ENCODE assay signal across 26 cellular contexts in the genomic region with DNA sequence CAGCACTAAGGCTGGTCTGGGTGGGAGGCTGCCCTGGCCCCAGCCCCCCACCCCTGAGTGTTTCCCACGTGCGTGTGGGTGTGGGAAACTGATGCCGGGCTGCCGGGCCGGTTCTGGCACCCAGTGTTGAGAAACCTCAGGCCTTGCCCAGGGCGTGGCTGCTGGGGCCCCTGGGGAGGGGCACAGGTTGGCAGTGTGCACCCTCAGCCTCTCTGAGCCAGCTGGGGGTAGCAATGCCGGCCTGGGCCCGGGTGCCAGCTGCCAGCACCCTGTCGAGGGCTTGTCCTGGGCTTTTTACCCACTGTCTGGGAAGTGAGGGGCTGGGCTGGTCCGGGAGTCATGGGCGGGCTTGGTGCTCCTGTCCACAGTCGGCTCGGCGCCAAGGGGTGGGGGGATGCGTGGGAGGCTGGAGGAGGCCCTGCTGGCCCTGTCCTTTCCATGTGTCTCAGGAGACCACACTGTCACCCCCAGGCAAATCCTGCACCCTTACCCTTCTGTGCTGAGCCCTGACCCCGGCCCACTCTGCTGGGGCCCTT. TPM values are rescaled to one million over a fixed set of nuclear protein-coding genes. Genes with fewer than 3 reads are reported as not detected.
DNase-seq lines count a peak whose midpoint lies in the region; ATAC-seq and TF ChIP-seq lines count a peak whose summit lies in the region.
"Had no signal": no experiment of that assay in that cellular context is flagged by ENCODE, and none has a peak within 500 bp of the region (broad histone marks: within the 10 kb centered on the region; RNA-seq: fewer than 3 reads in every experiment).

No MANE protein-coding gene starts in this region.

- H2BK12ac ChIP-seq in neuronal stem cell (ENCODE audit: low read length) = no peak overlapping the region

- peak overlapping the region; percentile 55 for H2BK120ac ChIP-seq in neuronal stem cell (ENCODE audit: low read depth, low read length)

- H3K23ac ChIP-seq in neuronal stem cell (ENCODE audit: low read depth, low read length, poor library complexity) = no peak overlapping the region

- H2AFZ ChIP-seq in neuronal stem cell (ENCODE audit: low read length) = no peak overlapping the region
- H2AFZ ChIP-seq: hepatocyte had no signal

- no peak overlapping the region for H4K8ac ChIP-seq in neuronal stem cell (ENCODE audit: low read depth, low read length)

- no peak overlapping the region for H3K4ac ChIP-seq in neuronal stem cell (ENCODE audit: low read length)

- H3K18ac ChIP-seq in neuronal stem cell (ENCODE audit: low read length) = no peak overlapping the region

- H3K36me3 ChIP-seq in right atrium auricular region (peaks cover 10% of the 10 kb centered on the region), neuronal stem cell (replicated peaks in 1 of 2; ENCODE audit: control insufficient read depth in 2 of 2, insufficient read depth in 2 of 2, low read length in 2 of 2) (no peaks in the 10 kb centered on the region)
- H3K36me3 ChIP-seq: adrenal gland, breast epithelium, thyroid gland had no signal

- WGBS in neuronal stem cell (ENCODE audit: extremely low coverage in 2 of 2, insufficient read length in 2 of 2, insufficient replicate concordance in 1 of 2), 2 donors = no CpG with 5 or more reads among the region's 16 CpGs

- H3K4me3 ChIP-seq in right atrium auricular region (no peak overlapping the region), neuronal stem cell (ENCODE audit: low read length in 2 of 2) (no peak overlapping the region)
- H3K4me3 ChIP-seq: adrenal gland, breast epithelium, hepatocyte, thyroid gland had no signal

- peak overlapping the region; percentile 96 for H2AK5ac ChIP-seq in neuronal stem cell (ENCODE audit: low read depth, low read length)

- ATAC-seq in Right ventricle myocardium inferior (no peak), left cardiac atrium (no peak), GM18519 (IDR thresholded peaks at IDR 0.05; ENCODE audit: low FRiP score, unreplicated experiment) (no peak)
- ATAC-seq: activated CD8-positive, alpha-beta T cell treated with anti-CD3 and anti-CD28 coated beads, Interleukin-2, amount 10 ng/mL, durations not matched to agents 7 days and 5 days; foreskin keratinocyte; naive thymus-derived CD8-positive, alpha-beta T cell had no signal

- TF ChIP-seq CTCF in right atrium auricular region (IDR thresholded peaks at IDR 0.05) = no peak

- no peak overlapping the region for H3K4me2 ChIP-seq in neuronal stem cell (ENCODE audit: insufficient read depth, low read length, poor library complexity, severe bottlenecking)
- H3K4me2 ChIP-seq: hepatocyte had no signal

- peak overlapping the region; percentile 8 for H2BK5ac ChIP-seq in neuronal stem cell (ENCODE audit: low read length)

- intact Hi-C loops in Right ventricle myocardium inferior (cut with DNase I) = no loop called here
- intact Hi-C loops in left cardiac atrium (cut with DNase I) = no loop called here

- H2BK15ac ChIP-seq in neuronal stem cell (ENCODE audit: low read length) = peak overlapping the region; percentile 69

- no peak overlapping the region for H3K9ac ChIP-seq in neuronal stem cell (ENCODE audit: low read depth, low read length, poor library complexity)

- DNase-seq in Right ventricle myocardium inferior (ENCODE audit: missing footprints) (peak; percentile 66), right atrium auricular region (ENCODE audit: low spot score) (no peak), left cardiac atrium (peak; percentile 18), neuronal stem cell (ENCODE audit: low spot score) (no peak), ureter (ENCODE audit: low spot score) (peak; percentile 70), NCI-H446 treated with DMSO at 0.1 percent for 48 hours (lab: John Stamatoyannopoulos, UW) (no peak), SHP77 treated with DMSO at 0.1 percent for 48 hours (lab: John Stamatoyannopoulos, UW) (no peak)
- DNase-seq: activated CD8-positive, alpha-beta T cell treated with anti-CD3 and anti-CD28 coated beads, Interleukin-2, amount 10 ng/mL, durations not matched to agents 7 days and 5 days; activated naive CD4-positive, alpha-beta T cell; activated T-cell treated with anti-CD3 and anti-CD28 coated beads, Interleukin-2, amount 50 U/mL, for 1 hour; adrenal gland; DMS79; foreskin keratinocyte; HFFc6; MV-4-11; NCI-H2171 treated with DMSO at 0.1 percent for 48 hours; stimulated activated CD4-positive, alpha-beta T cell treated with anti-CD3 and anti-CD28 coated beads, Interleukin-4, amount 100 ng/mL, for 1 hour; stimulated activated naive CD4-positive, alpha-beta T cell treated with Interleukin-2 at 50 U/mL for 16 hours; T1000; thyroid gland had no signal

- no peak overlapping the region for H3K27ac ChIP-seq in right atrium auricular region
- H3K27ac ChIP-seq in neuronal stem cell (replicated peaks; ENCODE audit: low read length) = no peak overlapping the region
- H3K27ac ChIP-seq: 22Rv1, adrenal gland, breast epithelium, foreskin keratinocyte, hepatocyte, thyroid gland had no signal

- H4K91ac ChIP-seq in neuronal stem cell (ENCODE audit: low read depth, low read length, poor library complexity) = no peak overlapping the region

- H3K9me3 ChIP-seq in right atrium auricular region (no peaks in the 10 kb centered on the region), neuronal stem cell (replicated peaks in 1 of 2; ENCODE audit: control insufficient read depth in 2 of 2, insufficient read depth in 1 of 2, low read depth in 1 of 2, low read length in 2 of 2) (no peaks in the 10 kb centered on the region)
- H3K9me3 ChIP-seq: adrenal gland, breast epithelium, thyroid gland had no signal

- H3K14ac ChIP-seq in neuronal stem cell (ENCODE audit: low read length) = no peak overlapping the region

- H3K79me1 ChIP-seq in neuronal stem cell (ENCODE audit: low read depth, low read length) = peaks cover 2% of the 10 kb centered on the region

- H3K4me1 ChIP-seq in right atrium auricular region = peaks cover 0 to 26% of the 10 kb centered on the region in 2 donors
- peaks cover 0 to 3% of the 10 kb centered on the region in 2 donors for H3K4me1 ChIP-seq in neuronal stem cell (ENCODE audit: control insufficient read depth in 2 of 2, insufficient read depth in 1 of 2, low read depth in 1 of 2, low read length in 2 of 2)
- H3K4me1 ChIP-seq: adrenal gland, foreskin keratinocyte had no signal

- no peaks in the 10 kb centered on the region for H3K27me3 ChIP-seq in right atrium auricular region
- H3K27me3 ChIP-seq in neuronal stem cell (ENCODE audit: control insufficient read depth in 3 of 3, insufficient read depth in 3 of 3, low read depth in 1 of 3, low read length in 3 of 3) = peaks cover 0 to 54% (median 0%) of the 10 kb centered on the region in 3 experiments
- H3K27me3 ChIP-seq: adrenal gland, hepatocyte, thyroid gland had no signal

RNA-seq across cellular contexts. Expression of gene ASPG, which starts 15.7 kb away (rescaled TPM):
- 27.5 TPM for total RNA-seq in Right ventricle myocardium inferior
- 100 to 1,000 TPM in 1 of 2 donors, 10 to 100 TPM in 1; 78.5 to 161 TPM for total RNA-seq in right atrium auricular region
- 100 to 1,000 TPM in 1 of 2 donors, 10 to 100 TPM in 1; 92.0 to 168 TPM for total RNA-seq in left cardiac atrium
- 0.10 TPM for polyA plus RNA-seq in neuronal stem cell (2013, experiment 1 of 2)
- polyA plus RNA-seq in neuronal stem cell (2013, experiment 2 of 2) = 0.12 TPM
- total RNA-seq in ureter = 6.4 TPM
- total RNA-seq: activated CD8-positive, alpha-beta T cell treated with anti-CD3 and anti-CD28 coated beads, Interleukin-2, amount 10 ng/mL, durations not matched to agents 7 days and 5 days; endothelial cell of umbilical vein; HFFc6; naive thymus-derived CD8-positive, alpha-beta T cell had no signal
- polyA plus RNA-seq: endothelial cell of umbilical vein; naive thymus-derived CD8-positive, alpha-beta T cell had no signal

RNA-seq across cellular contexts. Expression of gene KIF26A, which starts 37.2 kb away (rescaled TPM):
- total RNA-seq in Right ventricle myocardium inferior (6.4 TPM), right atrium auricular region (10 to 100 TPM in 1 of 2 donors, 1 to 10 TPM in 1; 5.6 to 14.1 TPM), left cardiac atrium (1 to 10 TPM; 7.6 to 8.1 TPM), ureter (6.1 TPM)
- 14.6 TPM for polyA plus RNA-seq in neuronal stem cell (2013, experiment 1 of 2)
- 14.0 TPM for polyA plus RNA-seq in neuronal stem cell (2013, experiment 2 of 2)
- polyA plus RNA-seq: naive thymus-derived CD8-positive, alpha-beta T cell had no signal

Comparison
In these comparisons a context has a peak if more than half of its experiments do, and no peak if none do; other contexts are left out.
1. DNase-seq: peak in Right ventricle myocardium inferior (single experiment), left cardiac atrium (single experiment) and ureter (single experiment); none in right atrium auricular region (single experiment), neuronal stem cell (single experiment), NCI-H446 treated with DMSO at 0.1 percent for 48 hours (single experiment) and SHP77 treated with DMSO at 0.1 percent for 48 hours (single experiment).